Comparison of ENCODE assay signal across 15 cellular contexts in genomic region chr12:132196038-132196872, GRCh38.
DNase-seq lines count a peak whose midpoint lies in the region; ATAC-seq and TF ChIP-seq lines count a peak whose summit lies in the region.
"Had no signal": no experiment of that assay in that cellular context is flagged by ENCODE, and none has a peak within 500 bp of the region (broad histone marks: within the 10 kb centered on the region; RNA-seq: fewer than 3 reads in every experiment).

No MANE protein-coding gene starts in this region.

- H3K9me3 ChIP-seq in SK-N-MC (ENCODE audit: low read depth, low read length) = no peaks in the 10 kb centered on the region
- H3K9me3 ChIP-seq: colonic mucosa had no signal

- 0 out of 2 replicates have a peak overlapping the region, but pooled peaks have one; percentile 9 for H3K27ac ChIP-seq in SK-N-MC
- H3K27ac ChIP-seq: adrenal gland, colonic mucosa, gastroesophageal sphincter had no signal

- TF ChIP-seq CTCF in HFF-Myc (IDR thresholded peaks at IDR 0.05; ENCODE audit: low read depth, low read length, missing control alignments) = no peak

- ATAC-seq in HG02981 (IDR thresholded peaks at IDR 0.05; ENCODE audit: unreplicated experiment) (no peak), GM18502 (IDR thresholded peaks at IDR 0.05; ENCODE audit: poor library complexity, unreplicated experiment) (no peak)
- ATAC-seq: activated T-helper 17 cell treated with anti-CD3 and anti-CD28 coated beads, Interleukin-2, amount 50 U/mL, for 72 hours; gastroesophageal sphincter; natural killer cell had no signal

- no peaks in the 10 kb centered on the region for H3K36me3 ChIP-seq in SK-N-MC (ENCODE audit: insufficient read depth, low read length)
- H3K36me3 ChIP-seq: adrenal gland, colonic mucosa, gastroesophageal sphincter had no signal

- H3K4me3 ChIP-seq in HFF-Myc (replicated peaks; ENCODE audit: low read depth, low read length) (no peak overlapping the region), SK-N-MC (no peak overlapping the region)
- H3K4me3 ChIP-seq: adrenal gland, colonic mucosa, gastroesophageal sphincter, lung had no signal

- DNase-seq in DMS153 (lab: John Stamatoyannopoulos, UW) = peak; percentile 70
- peak; percentile 35 for DNase-seq in HFF-Myc (ENCODE audit: extremely low read depth, low read depth)
- no peak for DNase-seq in SK-N-MC (ENCODE audit: low read depth, low spot score)
- peak; percentile 61 for DNase-seq in left kidney (ENCODE audit: low read depth, low spot score)
- no peak for DNase-seq in SKM-1 treated with dmso at 0.1 percent for 144 hours (lab: John Stamatoyannopoulos, UW; ENCODE audit: unreplicated experiment)
- DNase-seq: adrenal gland, colonic mucosa, natural killer cell, NCI-H2227 treated with DMSO at 0.1 percent for 48 hours, SW 1271 had no signal

- H3K9ac ChIP-seq in SK-N-MC (ENCODE audit: insufficient read length) = no peak overlapping the region

Comparison
In these comparisons a context has a peak if more than half of its experiments do, and no peak if none do; other contexts are left out.
1. DNase-seq: peak in DMS153 (single experiment), HFF-Myc (single experiment) and left kidney (single experiment); none in SK-N-MC (single experiment) and SKM-1 treated with dmso at 0.1 percent for 144 hours (single experiment).